ENCODE assay signal across 2 cellular contexts in genomic region chr17:77880702-77881450, GRCh38.
TF ChIP-seq lines count a peak whose summit lies in the region.

No MANE protein-coding gene starts in this region.

TF ChIP-seq in liver, 16 proteins besides CTCF, POLR2A, EP300 and RAD21 (continued from another document):
- TF ChIP-seq, protein P1, sequence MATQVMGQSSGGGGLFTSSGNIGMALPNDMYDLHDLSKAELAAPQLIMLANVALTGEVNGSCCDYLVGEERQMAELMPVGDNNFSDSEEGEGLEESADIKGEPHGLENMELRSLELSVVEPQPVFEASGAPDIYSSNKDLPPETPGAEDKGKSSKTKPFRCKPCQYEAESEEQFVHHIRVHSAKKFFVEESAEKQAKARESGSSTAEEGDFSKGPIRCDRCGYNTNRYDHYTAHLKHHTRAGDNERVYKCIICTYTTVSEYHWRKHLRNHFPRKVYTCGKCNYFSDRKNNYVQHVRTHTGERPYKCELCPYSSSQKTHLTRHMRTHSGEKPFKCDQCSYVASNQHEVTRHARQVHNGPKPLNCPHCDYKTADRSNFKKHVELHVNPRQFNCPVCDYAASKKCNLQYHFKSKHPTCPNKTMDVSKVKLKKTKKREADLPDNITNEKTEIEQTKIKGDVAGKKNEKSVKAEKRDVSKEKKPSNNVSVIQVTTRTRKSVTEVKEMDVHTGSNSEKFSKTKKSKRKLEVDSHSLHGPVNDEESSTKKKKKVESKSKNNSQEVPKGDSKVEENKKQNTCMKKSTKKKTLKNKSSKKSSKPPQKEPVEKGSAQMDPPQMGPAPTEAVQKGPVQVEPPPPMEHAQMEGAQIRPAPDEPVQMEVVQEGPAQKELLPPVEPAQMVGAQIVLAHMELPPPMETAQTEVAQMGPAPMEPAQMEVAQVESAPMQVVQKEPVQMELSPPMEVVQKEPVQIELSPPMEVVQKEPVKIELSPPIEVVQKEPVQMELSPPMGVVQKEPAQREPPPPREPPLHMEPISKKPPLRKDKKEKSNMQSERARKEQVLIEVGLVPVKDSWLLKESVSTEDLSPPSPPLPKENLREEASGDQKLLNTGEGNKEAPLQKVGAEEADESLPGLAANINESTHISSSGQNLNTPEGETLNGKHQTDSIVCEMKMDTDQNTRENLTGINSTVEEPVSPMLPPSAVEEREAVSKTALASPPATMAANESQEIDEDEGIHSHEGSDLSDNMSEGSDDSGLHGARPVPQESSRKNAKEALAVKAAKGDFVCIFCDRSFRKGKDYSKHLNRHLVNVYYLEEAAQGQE (IDR thresholded peaks at IDR 0.05), result no peak
- TF ChIP-seq GABPA (IDR thresholded peaks at IDR 0.05 in 1 of 2, conservative IDR thresholded peaks at IDR 0.05 in 1 of 2), result no peak
- TF ChIP-seq SP1 (IDR thresholded peaks at IDR 0.05), result no peak
- TF ChIP-seq HNF4A (conservative IDR thresholded peaks at IDR 0.05), result no peak
- no peak for TF ChIP-seq FOXA2 (IDR thresholded peaks at IDR 0.05)
- TF ChIP-seq, protein P2, sequence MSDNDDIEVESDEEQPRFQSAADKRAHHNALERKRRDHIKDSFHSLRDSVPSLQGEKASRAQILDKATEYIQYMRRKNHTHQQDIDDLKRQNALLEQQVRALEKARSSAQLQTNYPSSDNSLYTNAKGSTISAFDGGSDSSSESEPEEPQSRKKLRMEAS (IDR thresholded peaks at IDR 0.05), result no peak
- TF ChIP-seq, protein P3, sequence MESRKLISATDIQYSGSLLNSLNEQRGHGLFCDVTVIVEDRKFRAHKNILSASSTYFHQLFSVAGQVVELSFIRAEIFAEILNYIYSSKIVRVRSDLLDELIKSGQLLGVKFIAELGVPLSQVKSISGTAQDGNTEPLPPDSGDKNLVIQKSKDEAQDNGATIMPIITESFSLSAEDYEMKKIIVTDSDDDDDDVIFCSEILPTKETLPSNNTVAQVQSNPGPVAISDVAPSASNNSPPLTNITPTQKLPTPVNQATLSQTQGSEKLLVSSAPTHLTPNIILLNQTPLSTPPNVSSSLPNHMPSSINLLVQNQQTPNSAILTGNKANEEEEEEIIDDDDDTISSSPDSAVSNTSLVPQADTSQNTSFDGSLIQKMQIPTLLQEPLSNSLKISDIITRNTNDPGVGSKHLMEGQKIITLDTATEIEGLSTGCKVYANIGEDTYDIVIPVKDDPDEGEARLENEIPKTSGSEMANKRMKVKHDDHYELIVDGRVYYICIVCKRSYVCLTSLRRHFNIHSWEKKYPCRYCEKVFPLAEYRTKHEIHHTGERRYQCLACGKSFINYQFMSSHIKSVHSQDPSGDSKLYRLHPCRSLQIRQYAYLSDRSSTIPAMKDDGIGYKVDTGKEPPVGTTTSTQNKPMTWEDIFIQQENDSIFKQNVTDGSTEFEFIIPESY (IDR thresholded peaks at IDR 0.05), result no peak

TF ChIP-seq in HepG2, 621 proteins besides CTCF, POLR2A, EP300 and RAD21 (continued from another document):
- TF ChIP-seq, protein P4, sequence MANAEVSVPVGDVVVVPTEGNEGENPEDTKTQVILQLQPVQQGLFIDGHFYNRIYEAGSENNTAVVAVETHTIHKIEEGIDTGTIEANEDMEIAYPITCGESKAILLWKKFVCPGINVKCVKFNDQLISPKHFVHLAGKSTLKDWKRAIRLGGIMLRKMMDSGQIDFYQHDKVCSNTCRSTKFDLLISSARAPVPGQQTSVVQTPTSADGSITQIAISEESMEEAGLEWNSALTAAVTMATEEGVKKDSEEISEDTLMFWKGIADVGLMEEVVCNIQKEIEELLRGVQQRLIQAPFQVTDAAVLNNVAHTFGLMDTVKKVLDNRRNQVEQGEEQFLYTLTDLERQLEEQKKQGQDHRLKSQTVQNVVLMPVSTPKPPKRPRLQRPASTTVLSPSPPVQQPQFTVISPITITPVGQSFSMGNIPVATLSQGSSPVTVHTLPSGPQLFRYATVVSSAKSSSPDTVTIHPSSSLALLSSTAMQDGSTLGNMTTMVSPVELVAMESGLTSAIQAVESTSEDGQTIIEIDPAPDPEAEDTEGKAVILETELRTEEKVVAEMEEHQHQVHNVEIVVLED (CRISPR knock-in tag; IDR thresholded peaks at IDR 0.05; ENCODE audit: borderline replicate concordance), result no peak
- TF ChIP-seq CEBPB (IDR thresholded peaks at IDR 0.05; ENCODE audit: borderline replicate concordance, low read depth, low read length), result no peak
TF ChIP-seq in HepG2: peak in this region for 0.
